24 cellular contexts compared by ENCODE assay signal in genomic region chr10:130751851-130752250, GRCh38.
DNase-seq lines count a peak whose midpoint lies in the region; ATAC-seq and TF ChIP-seq lines count a peak whose summit lies in the region.
"Had no signal": no experiment of that assay in that cellular context is flagged by ENCODE, and none has a peak within 500 bp of the region (broad histone marks: within the 10 kb centered on the region; RNA-seq: fewer than 3 reads in every experiment).

No MANE protein-coding gene starts in this region.

- H3K36me3 Mint-ChIP-seq in type B pancreatic cell = no peaks in the 10 kb centered on the region
- H3K36me3 Mint-ChIP-seq in naive thymus-derived CD8-positive, alpha-beta T cell = no peaks in the 10 kb centered on the region
- H3K36me3 Mint-ChIP-seq: CD4-positive, CD25-positive, alpha-beta regulatory T cell had no signal

- peaks cover 20% of the 10 kb centered on the region for H3K27me3 Mint-ChIP-seq in type B pancreatic cell
- peaks cover 0 to 12% (median 3%) of the 10 kb centered on the region in 5 donors for H3K27me3 Mint-ChIP-seq in naive thymus-derived CD8-positive, alpha-beta T cell

- in situ Hi-C loops in ACHN (cut with HindIII; ENCODE audit: low pct_ligation_motif_present, low pct_unique_long_range_greater_than_20kb, low sequenced_read_pairs) = no loop called here

- DNase-seq in cardiac septum (ENCODE audit: low spot score) (peak; percentile 49), right atrium auricular region (ENCODE audit: low spot score) (no peak), islet precursor cell (peak; percentile 37), posterior vena cava (ENCODE audit: low spot score) (peak; percentile 30), type B pancreatic cell (ENCODE audit: extremely low spot score, unreplicated experiment) (peak; percentile 31), germinal center (ENCODE audit: low spot score) (no peak), ACHN (no peak)
- DNase-seq in naive thymus-derived CD8-positive, alpha-beta T cell = no peak
- DNase-seq: CD4-positive, CD25-positive, alpha-beta regulatory T cell; GDM1; HCEC 1CT; Karpas-422; NCI-H1092; NCI-H1417 treated with DMSO at 0.1 percent for 48 hours; NCI-H1694 treated with DMSO at 0.1 percent for 48 hours; NCI-H2081; NCI-H2227 treated with DMSO at 0.1 percent for 48 hours; NCI-H526 treated with DMSO at 0.1 percent for 48 hours; SHP77 had no signal

- intact Hi-C loops in cardiac septum (cut with DNase I) (no loop called here), posterior vena cava (cut with DNase I) (no loop called here)

- peaks cover 6% of the 10 kb centered on the region for H3K9me3 Mint-ChIP-seq in type B pancreatic cell
- peaks cover 0 to 25% (median 8%) of the 10 kb centered on the region in 9 donors for H3K9me3 Mint-ChIP-seq in naive thymus-derived CD8-positive, alpha-beta T cell

- no peak overlapping the region for H3K4me3 ChIP-seq in right atrium auricular region
- H3K4me3 ChIP-seq: BLaER1, GM12878 had no signal

- no peak for ATAC-seq in naive thymus-derived CD8-positive, alpha-beta T cell
- ATAC-seq: GM12878, Panc1 had no signal

- no peaks in the 10 kb centered on the region for H3K27me3 ChIP-seq in right atrium auricular region
- H3K27me3 ChIP-seq: BLaER1 had no signal

- H3K27ac ChIP-seq in right atrium auricular region = no peak overlapping the region
- H3K27ac ChIP-seq: BLaER1, HL-60, RWPE1 had no signal

- no peaks in the 10 kb centered on the region for H3K9me3 ChIP-seq in right atrium auricular region

- TF ChIP-seq CTCF in right atrium auricular region (IDR thresholded peaks at IDR 0.05) (no peak), type B pancreatic cell (conservative IDR thresholded peaks at IDR 0.05) (no peak)

- POLR2A ChIA-PET in naive thymus-derived CD8-positive, alpha-beta T cell (lab: Charles Lee) = no interaction called here

- no peak overlapping the region for H3K4me3 Mint-ChIP-seq in type B pancreatic cell
- H3K4me3 Mint-ChIP-seq in naive thymus-derived CD8-positive, alpha-beta T cell = no peak overlapping the region
- H3K4me3 Mint-ChIP-seq: CD4-positive, CD25-positive, alpha-beta regulatory T cell had no signal

- H3K36me3 ChIP-seq in right atrium auricular region = no peaks in the 10 kb centered on the region
- H3K36me3 ChIP-seq: BLaER1 had no signal

- no peaks in the 10 kb centered on the region for H3K4me1 Mint-ChIP-seq in type B pancreatic cell (ENCODE audit: unreplicated experiment)
- no peaks in the 10 kb centered on the region for H3K4me1 Mint-ChIP-seq in naive thymus-derived CD8-positive, alpha-beta T cell
- H3K4me1 Mint-ChIP-seq: CD4-positive, CD25-positive, alpha-beta regulatory T cell had no signal

- no peak overlapping the region for H3K27ac Mint-ChIP-seq in type B pancreatic cell
- no peak overlapping the region for H3K27ac Mint-ChIP-seq in naive thymus-derived CD8-positive, alpha-beta T cell

- H3K4me1 ChIP-seq in right atrium auricular region = no peaks in the 10 kb centered on the region

Comparison
In these comparisons a context has a peak if more than half of its experiments do, and no peak if none do; other contexts are left out.
1. DNase-seq: peak in cardiac septum (single experiment), islet precursor cell (single experiment), posterior vena cava (single experiment) and type B pancreatic cell (single experiment); none in right atrium auricular region (single experiment), germinal center (single experiment), naive thymus-derived CD8-positive, alpha-beta T cell (0 of 10) and ACHN (single experiment).